8 cellular contexts compared by ENCODE assay signal in genomic region chr11:133064152-133064877, GRCh38.
DNase-seq lines count a peak whose midpoint lies in the region; ATAC-seq and TF ChIP-seq lines count a peak whose summit lies in the region.

No MANE protein-coding gene starts in this region.

- WGBS in body of pancreas, 2 donors: 2 to 4% methylated on average over 26 to 44 of the region's 44 CpGs

- in situ Hi-C loops in gastrocnemius medialis (cut with MboI; ENCODE audit: low sequenced_read_pairs in 4 of 4): no loop called here

- H3K4me1 ChIP-seq in body of pancreas (peaks cover 14% of the 10 kb centered on the region), gastrocnemius medialis (no peaks in the 10 kb centered on the region)

- TF ChIP-seq POLR2A in body of pancreas (IDR thresholded peaks at IDR 0.05) (peak in 2 of 3 donors; percentile 35 to 44), gastrocnemius medialis (IDR thresholded peaks at IDR 0.05) (no peak), GM18505 (IDR thresholded peaks at IDR 0.05; ENCODE audit: borderline replicate concordance, extremely low read depth, insufficient read depth, insufficient read length) (no peak)

- intact Hi-C loops in body of pancreas (cut with DNase I): loop anchor here (10.0 kb wide), 1 partner anchor 1200 kb away; no protein-coding TSS in a partner anchor
- intact Hi-C loops in gastrocnemius medialis (cut with DNase I; ENCODE audit: low total_unique reads): no loop called here

- no peaks in the 10 kb centered on the region for H3K27me3 ChIP-seq in body of pancreas
- H3K27me3 ChIP-seq in gastrocnemius medialis: peaks cover 0 to 3% (median 3%) of the 10 kb centered on the region in 3 donors

- H3K4me3 ChIP-seq in body of pancreas: peak overlapping the region in 1 of 2 donors; percentile 11
- peak overlapping the region; percentile 55 for H3K4me3 ChIP-seq in iPS-18c (ENCODE audit: insufficient read depth, low read depth, low read length)
- H3K4me3 ChIP-seq in gastrocnemius medialis: peak overlapping the region; percentile 46 to 67 (median 56)

- DNase-seq in GM04504 (ENCODE audit: low read depth) (peak; percentile 34), NCI-H1417 treated with DMSO at 0.1 percent for 48 hours (lab: John Stamatoyannopoulos, UW) (peak; percentile 75), body of pancreas (peak; percentile 64 to 74 (median 70)), gastrocnemius medialis (no peak)

- no peaks in the 10 kb centered on the region for H3K36me3 ChIP-seq in body of pancreas (replicated peaks in 1 of 2; ENCODE audit: insufficient read depth in 1 of 2, low read depth in 2 of 2)
- H3K36me3 ChIP-seq in gastrocnemius medialis: no peaks in the 10 kb centered on the region

- TF ChIP-seq CTCF in body of pancreas (IDR thresholded peaks at IDR 0.05) (peak; percentile 39 to 76 (median 69)), gastrocnemius medialis (IDR thresholded peaks at IDR 0.05 in 4 of 5, conservative IDR thresholded peaks at IDR 0.05 in 1 of 5) (peak in 3 of 5 experiments; percentile 46 to 50 (median 48))

- H3K27ac ChIP-seq in body of pancreas (peak overlapping the region in 3 of 4 donors; percentile 9 to 50 (median 38)), gastrocnemius medialis (peak overlapping the region in 2 of 4 donors; percentile 22 to 52)

- H3K9me3 ChIP-seq in body of pancreas (no peaks in the 10 kb centered on the region), iPS-18c (ENCODE audit: control insufficient read depth, insufficient read depth, low read length) (no peaks in the 10 kb centered on the region), gastrocnemius medialis (no peaks in the 10 kb centered on the region)

- ATAC-seq in body of pancreas: peak; percentile 87
- peak; percentile 64 to 73 for ATAC-seq in gastrocnemius medialis
- no peak for ATAC-seq in GM18505 (IDR thresholded peaks at IDR 0.05; ENCODE audit: unreplicated experiment)
- no peak for ATAC-seq in GM21390 (IDR thresholded peaks at IDR 0.05; ENCODE audit: unreplicated experiment)
- ATAC-seq in HG03342 (IDR thresholded peaks at IDR 0.05; ENCODE audit: unreplicated experiment): no peak

Comparison
In these comparisons a context has a peak if more than half of its experiments do, and no peak if none do; other contexts are left out.
1. DNase-seq: peak in GM04504 (single experiment), NCI-H1417 treated with DMSO at 0.1 percent for 48 hours (single experiment) and body of pancreas (4 of 4); none in gastrocnemius medialis (0 of 2).
2. ATAC-seq: peak in body of pancreas (single experiment) and gastrocnemius medialis (2 of 2); none in GM18505 (single experiment), GM21390 (single experiment) and HG03342 (single experiment).
3. POLR2A ChIP-seq: peak in body of pancreas (2 of 3); none in gastrocnemius medialis (0 of 2) and GM18505 (single experiment).